In the genomic region with DNA sequence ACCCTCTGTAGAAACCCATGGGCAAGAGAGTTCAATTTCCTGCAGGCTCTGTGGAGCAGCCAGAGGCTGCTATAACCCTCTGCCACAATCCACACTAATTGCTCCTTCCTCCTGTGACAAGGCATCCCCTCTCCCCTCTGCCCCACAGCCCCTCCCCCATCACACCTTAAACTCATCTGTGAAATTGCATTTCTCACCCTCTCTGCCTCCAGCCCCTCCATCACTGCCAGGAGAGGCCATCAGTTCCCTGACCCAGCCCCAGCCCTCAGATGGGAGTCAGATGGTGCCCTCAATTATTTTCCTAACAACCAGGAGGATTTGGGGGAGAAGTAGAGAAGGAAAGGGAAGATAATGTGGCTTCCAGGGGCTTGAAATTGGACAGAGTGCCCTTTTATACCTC, we compare ENCODE assay signal across 15 cellular contexts.
DNase-seq lines count a peak whose midpoint lies in the region; ATAC-seq and TF ChIP-seq lines count a peak whose summit lies in the region.
"Had no signal": no experiment of that assay in that cellular context is flagged by ENCODE, and none has a peak within 500 bp of the region (broad histone marks: within the 10 kb centered on the region; RNA-seq: fewer than 3 reads in every experiment).

No MANE protein-coding gene starts in this region.

- intact Hi-C loops in sigmoid colon (cut with DNase I): no loop called here
- intact Hi-C loops in breast epithelium (cut with DNase I; ENCODE audit: low total_unique reads): no loop called here

- peaks cover 4% of the 10 kb centered on the region for H3K27me3 ChIP-seq in RWPE2 (ENCODE audit: insufficient read depth, poor library complexity, severe bottlenecking)
- H3K27me3 ChIP-seq in sigmoid colon: no peaks in the 10 kb centered on the region
- no peaks in the 10 kb centered on the region for H3K27me3 ChIP-seq in breast epithelium

- H3K27ac ChIP-seq in RWPE2 (ENCODE audit: poor library complexity, severe bottlenecking): no peak overlapping the region
- no peak overlapping the region for H3K27ac ChIP-seq in sigmoid colon
- H3K27ac ChIP-seq in breast epithelium: no peak overlapping the region
- H3K27ac ChIP-seq: 22Rv1 had no signal

- DNase-seq in NCI-H2227 (lab: John Stamatoyannopoulos, UW; ENCODE audit: unreplicated experiment) (peak; percentile 23), NCI-H2227 treated with DMSO at 0.1 percent for 48 hours (lab: John Stamatoyannopoulos, UW) (no peak), RWPE2 (ENCODE audit: low spot score) (peak; percentile 3), neural crest cell (ENCODE audit: low read depth, low spot score) (no peak), sigmoid colon (peak; percentile 13), COR-L47 (lab: John Stamatoyannopoulos, UW) (no peak), breast epithelium (ENCODE audit: low spot score in 2 of 2) (no peak)
- DNase-seq: CD8-positive, alpha-beta T cell; DND-41; GF-D8 had no signal

- H3K9me3 ChIP-seq in RWPE2 (ENCODE audit: severe bottlenecking) (no peaks in the 10 kb centered on the region), sigmoid colon (no peaks in the 10 kb centered on the region), breast epithelium (no peaks in the 10 kb centered on the region)
- H3K9me3 ChIP-seq: HAP-1 had no signal

- peak overlapping the region; percentile 77 for H3K27ac Mint-ChIP-seq in neural crest cell (ENCODE audit: unreplicated experiment)
- H3K27ac Mint-ChIP-seq: CD14-positive monocyte; CD8-positive, alpha-beta T cell had no signal

- TF ChIP-seq EP300 in sigmoid colon (IDR thresholded peaks at IDR 0.05): no peak

- no peak for ATAC-seq in RWPE2 (ENCODE audit: low read depth)
- no peak for ATAC-seq in HG02938 (IDR thresholded peaks at IDR 0.05; ENCODE audit: unreplicated experiment)
- ATAC-seq: CD8-positive, alpha-beta T cell had no signal

- TF ChIP-seq POLR2A in sigmoid colon (IDR thresholded peaks at IDR 0.05) (no peak), breast epithelium (IDR thresholded peaks at IDR 0.05) (no peak)

- H3K36me3 ChIP-seq in RWPE2 (ENCODE audit: low read depth): no peaks in the 10 kb centered on the region
- H3K36me3 ChIP-seq in sigmoid colon: no peaks in the 10 kb centered on the region
- H3K36me3 ChIP-seq in breast epithelium: peaks cover 3% of the 10 kb centered on the region
- H3K36me3 ChIP-seq: HAP-1 had no signal

- no peak overlapping the region for H3K4me3 Mint-ChIP-seq in neural crest cell
- H3K4me3 Mint-ChIP-seq: CD14-positive monocyte; CD8-positive, alpha-beta T cell had no signal

- TF ChIP-seq CTCF in RWPE2 (IDR thresholded peaks at IDR 0.05; ENCODE audit: poor library complexity, severe bottlenecking) (no peak), neural crest cell (conservative IDR thresholded peaks at IDR 0.05) (no peak), sigmoid colon (IDR thresholded peaks at IDR 0.05) (no peak), breast epithelium (IDR thresholded peaks at IDR 0.05) (no peak)

- peaks cover 20% of the 10 kb centered on the region for H3K4me1 Mint-ChIP-seq in neural crest cell
- H3K4me1 Mint-ChIP-seq: CD14-positive monocyte had no signal

- H3K27me3 Mint-ChIP-seq in neural crest cell (ENCODE audit: low read depth): no peaks in the 10 kb centered on the region

- H3K4me1 ChIP-seq in RWPE2 (ENCODE audit: insufficient read depth, poor library complexity, severe bottlenecking): no peaks in the 10 kb centered on the region
- no peaks in the 10 kb centered on the region for H3K4me1 ChIP-seq in sigmoid colon
- H3K4me1 ChIP-seq in breast epithelium: no peaks in the 10 kb centered on the region
- H3K4me1 ChIP-seq: Caco-2, HAP-1 had no signal

- H3K4me3 ChIP-seq in RWPE2 (ENCODE audit: severe bottlenecking) (no peak overlapping the region), sigmoid colon (no peak overlapping the region), breast epithelium (no peak overlapping the region)
- H3K4me3 ChIP-seq: HAP-1 had no signal

- peaks cover 13% of the 10 kb centered on the region for H3K9me3 Mint-ChIP-seq in neural crest cell
- H3K9me3 Mint-ChIP-seq: CD8-positive, alpha-beta T cell had no signal

- peaks cover 6% of the 10 kb centered on the region for H3K36me3 Mint-ChIP-seq in neural crest cell (ENCODE audit: low read depth)
- H3K36me3 Mint-ChIP-seq: CD14-positive monocyte; CD8-positive, alpha-beta T cell had no signal

Comparison
In these comparisons a context has a peak if more than half of its experiments do, and no peak if none do; other contexts are left out.
1. DNase-seq: peak in NCI-H2227 (single experiment), RWPE2 (single experiment) and sigmoid colon (single experiment); none in NCI-H2227 treated with DMSO at 0.1 percent for 48 hours (single experiment), neural crest cell (single experiment), COR-L47 (single experiment) and breast epithelium (0 of 2).